In genomic region chr16:48384982-48385271, GRCh38 we compare ENCODE assay signal across 8 cellular contexts. TPM values are rescaled to one million over a fixed set of nuclear protein-coding genes. Genes with fewer than 3 reads are reported as not detected.
A peak's percentile ranks its signal among the peaks of the same experiment; 100 is the strongest.
DNase-seq lines count a peak whose midpoint lies in the region; ATAC-seq and TF ChIP-seq lines count a peak whose summit lies in the region.

No MANE protein-coding gene starts in this region.

- in situ Hi-C loops in HAP-1 (cut with MboI; ENCODE audit: low sequenced_read_pairs), result no loop called here

- peaks cover 24% of the 10 kb centered on the region for H4K20me1 ChIP-seq in neural progenitor cell (ENCODE audit: low read depth)

- H3K9me3 Mint-ChIP-seq in effector memory CD8-positive, alpha-beta T cell, result no peaks in the 10 kb centered on the region
- peaks cover 19% of the 10 kb centered on the region for H3K9me3 Mint-ChIP-seq in neural progenitor cell

- H3K9me3 ChIP-seq in HAP-1, result peaks cover 3% of the 10 kb centered on the region; the same call in 1 of the 2 replicates
- no peaks in the 10 kb centered on the region for H3K9me3 ChIP-seq in neural progenitor cell (ENCODE audit: low read depth)

- H3K27me3 ChIP-seq in HAP-1 (ENCODE audit: low read depth), result no peaks in the 10 kb centered on the region
- no peaks in the 10 kb centered on the region for H3K27me3 ChIP-seq in neural progenitor cell

- TF ChIP-seq CTCF in neural progenitor cell (IDR thresholded peaks at IDR 0.05), result no peak

- no peaks in the 10 kb centered on the region for H3K27me3 Mint-ChIP-seq in effector memory CD8-positive, alpha-beta T cell
- H3K27me3 Mint-ChIP-seq in neural progenitor cell (ENCODE audit: insufficient read depth, low read depth), result peaks cover 8% of the 10 kb centered on the region

- H2AFZ ChIP-seq in neural progenitor cell (replicated peaks), result no peak overlapping the region

- no peak for DNase-seq in activated CD4-positive, CD25-positive, alpha-beta regulatory T cell (lab: John Stamatoyannopoulos, UW)
- DNase-seq in HAP-1 (ENCODE audit: low spot score in 2 of 2) (peak in 1 of 2 experiments; percentile 66), NCI-H2171 (lab: John Stamatoyannopoulos, UW) (peak; percentile 57), neural progenitor cell (ENCODE audit: low spot score) (no peak), HuH-7.5 (ENCODE audit: low spot score) (no peak), medulla oblongata (ENCODE audit: extremely low spot score) (no peak)
- no peak for DNase-seq in effector memory CD8-positive, alpha-beta T cell

- H3K27ac Mint-ChIP-seq in effector memory CD8-positive, alpha-beta T cell, result no peak overlapping the region
- no peak overlapping the region for H3K27ac Mint-ChIP-seq in neural progenitor cell

- peaks cover 20 to 26% of the 10 kb centered on the region in 2 donors for H3K4me1 Mint-ChIP-seq in effector memory CD8-positive, alpha-beta T cell (ENCODE audit: low read depth in 2 of 2)
- peaks cover 25% of the 10 kb centered on the region for H3K4me1 Mint-ChIP-seq in neural progenitor cell

- no peaks in the 10 kb centered on the region for H3K36me3 ChIP-seq in HAP-1 (replicated peaks)
- H3K36me3 ChIP-seq in neural progenitor cell, result no peaks in the 10 kb centered on the region

- H3K79me2 ChIP-seq in neural progenitor cell (ENCODE audit: low read depth), result peaks cover 46% of the 10 kb centered on the region

- peak overlapping the region; percentile 52 for H3K4me3 ChIP-seq in HAP-1
- peak overlapping the region; percentile 90 for H3K4me3 ChIP-seq in neural progenitor cell

- H3K4me2 ChIP-seq in neural progenitor cell, result peak overlapping the region; percentile 66

- peak overlapping the region; percentile 91 to 92 for H3K4me3 Mint-ChIP-seq in effector memory CD8-positive, alpha-beta T cell
- no peak overlapping the region for H3K4me3 Mint-ChIP-seq in neural progenitor cell

- ATAC-seq in activated CD4-positive, CD25-positive, alpha-beta regulatory T cell treated with anti-CD3 and anti-CD28 coated beads, Interleukin-2, amount 50 U/mL, for 24 hours, result peak; percentile 53 to 60
- ATAC-seq in effector memory CD8-positive, alpha-beta T cell (replicated peaks), result peak; percentile 64

- H3F3A ChIP-seq in neural progenitor cell (ENCODE audit: low read depth), result peaks cover 33% of the 10 kb centered on the region

- peak overlapping the region; percentile 100 for H3K27ac ChIP-seq in neural progenitor cell

- peak overlapping the region; percentile 99 for H3K9ac ChIP-seq in neural progenitor cell

- peaks cover 30% of the 10 kb centered on the region for H3K4me1 ChIP-seq in HAP-1
- H3K4me1 ChIP-seq in neural progenitor cell, result peaks cover 22% of the 10 kb centered on the region

- H3K36me3 Mint-ChIP-seq in effector memory CD8-positive, alpha-beta T cell (ENCODE audit: insufficient read depth), result peaks cover 14% of the 10 kb centered on the region
- peaks cover 16% of the 10 kb centered on the region for H3K36me3 Mint-ChIP-seq in neural progenitor cell

RNA-seq across cellular contexts. Expression of gene SIAH1, which starts 0.3 kb away (rescaled TPM):
- 50.0 and 73.9 TPM in 2 replicates for total RNA-seq in neural progenitor cell (ENCODE audit: low replicate concordance)
